8 cellular contexts compared by ENCODE assay signal in the genomic region with DNA sequence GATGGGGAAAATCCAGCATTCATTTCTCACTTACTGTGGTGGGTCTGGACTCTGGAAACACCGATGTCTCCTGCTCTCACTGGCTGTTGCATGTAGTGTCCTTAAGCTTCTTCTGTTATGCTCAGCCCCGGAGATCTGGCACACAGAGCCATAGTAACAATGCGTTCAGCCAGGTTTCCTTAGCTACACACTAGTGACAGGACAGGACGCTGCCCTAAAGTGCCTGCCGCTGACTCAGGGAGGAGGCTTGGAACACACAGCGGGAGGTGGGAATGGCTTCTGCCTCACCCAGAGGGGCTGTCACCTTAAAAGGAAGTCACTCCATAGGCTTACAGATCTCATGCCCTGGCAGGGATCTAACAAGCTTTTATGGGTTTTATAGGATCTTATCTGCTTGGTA.
DNase-seq lines count a peak whose midpoint lies in the region; TF ChIP-seq lines count a peak whose summit lies in the region.
"Had no signal": no experiment of that assay in that cellular context is flagged by ENCODE, and none has a peak within 500 bp of the region (broad histone marks: within the 10 kb centered on the region; RNA-seq: fewer than 3 reads in every experiment).

No MANE protein-coding gene starts in this region.

- in situ Hi-C loops in astrocyte of the spinal cord (cut with HindIII; ENCODE audit: low sequenced_read_pairs): no loop called here

- no peak overlapping the region for H3K27ac ChIP-seq in thyroid gland
- H3K27ac ChIP-seq in esophagus squamous epithelium: peak overlapping the region in 1 of 4 donors; percentile 8
- H3K27ac ChIP-seq: psoas muscle had no signal

- H3K4me1 ChIP-seq in thyroid gland (peaks cover 7 to 8% of the 10 kb centered on the region in 2 donors), esophagus squamous epithelium (peaks cover 0 to 10% (median 4%) of the 10 kb centered on the region in 3 donors)
- H3K4me1 ChIP-seq: psoas muscle had no signal

- H3K36me3 ChIP-seq in thyroid gland: no peaks in the 10 kb centered on the region
- no peaks in the 10 kb centered on the region for H3K36me3 ChIP-seq in esophagus squamous epithelium

- peak overlapping the region; percentile 6 for H3K4me3 ChIP-seq in astrocyte of the spinal cord (ENCODE audit: low read depth, low read length)
- no peak overlapping the region for H3K4me3 ChIP-seq in thyroid gland (replicated peaks in 1 of 3)
- no peak overlapping the region for H3K4me3 ChIP-seq in esophagus squamous epithelium
- H3K4me3 ChIP-seq: psoas muscle had no signal

- intact Hi-C loops in thyroid gland (cut with DNase I): no loop called here
- intact Hi-C loops in esophagus squamous epithelium (cut with DNase I): no loop called here

- peak; percentile 91 for DNase-seq in LoVo (ENCODE audit: low spot score)
- peak; percentile 86 for DNase-seq in astrocyte of the spinal cord (ENCODE audit: low read depth, low spot score)
- peak; percentile 64 for DNase-seq in iPS DF 4.7 (ENCODE audit: extremely low read depth, low spot score)
- DNase-seq in thyroid gland: peak; percentile 50 to 72
- DNase-seq in NK-92 treated with Interleukin-12 subunit alpha and Interleukin-12 subunit beta, amount 100 ng/mL, for 24 hours (lab: John Stamatoyannopoulos, UW): no peak
- DNase-seq in OCI-M2 (lab: John Stamatoyannopoulos, UW; ENCODE audit: unreplicated experiment): no peak
- no peak for DNase-seq in esophagus squamous epithelium (lab: John Stamatoyannopoulos, UW)

- H3K27me3 ChIP-seq in thyroid gland: no peaks in the 10 kb centered on the region
- no peaks in the 10 kb centered on the region for H3K27me3 ChIP-seq in esophagus squamous epithelium

- H3K9me3 ChIP-seq in thyroid gland: no peaks in the 10 kb centered on the region
- H3K9me3 ChIP-seq in esophagus squamous epithelium: no peaks in the 10 kb centered on the region
- H3K9me3 ChIP-seq: psoas muscle had no signal

- TF ChIP-seq POLR2A in thyroid gland (IDR thresholded peaks at IDR 0.05) (no peak), esophagus squamous epithelium (IDR thresholded peaks at IDR 0.05) (no peak)

- TF ChIP-seq CTCF in astrocyte of the spinal cord (IDR thresholded peaks at IDR 0.05; ENCODE audit: low read depth, low read length): no peak
- TF ChIP-seq CTCF in thyroid gland (IDR thresholded peaks at IDR 0.05): no peak
- TF ChIP-seq CTCF in esophagus squamous epithelium (IDR thresholded peaks at IDR 0.05): no peak

- WGBS in thyroid gland, 2 donors: 8 to 21% methylated on average over 6 of the region's 6 CpGs
- WGBS in esophagus squamous epithelium, 2 donors: 19 to 30% methylated on average over 4 to 6 of the region's 6 CpGs

Comparison
In these comparisons a context has a peak if more than half of its experiments do, and no peak if none do; other contexts are left out.
1. DNase-seq: peak in LoVo (single experiment), astrocyte of the spinal cord (single experiment), iPS DF 4.7 (single experiment) and thyroid gland (2 of 2); none in NK-92 treated with Interleukin-12 subunit alpha and Interleukin-12 subunit beta, amount 100 ng/mL, for 24 hours (single experiment), OCI-M2 (single experiment) and esophagus squamous epithelium (single experiment).